In the genomic region with DNA sequence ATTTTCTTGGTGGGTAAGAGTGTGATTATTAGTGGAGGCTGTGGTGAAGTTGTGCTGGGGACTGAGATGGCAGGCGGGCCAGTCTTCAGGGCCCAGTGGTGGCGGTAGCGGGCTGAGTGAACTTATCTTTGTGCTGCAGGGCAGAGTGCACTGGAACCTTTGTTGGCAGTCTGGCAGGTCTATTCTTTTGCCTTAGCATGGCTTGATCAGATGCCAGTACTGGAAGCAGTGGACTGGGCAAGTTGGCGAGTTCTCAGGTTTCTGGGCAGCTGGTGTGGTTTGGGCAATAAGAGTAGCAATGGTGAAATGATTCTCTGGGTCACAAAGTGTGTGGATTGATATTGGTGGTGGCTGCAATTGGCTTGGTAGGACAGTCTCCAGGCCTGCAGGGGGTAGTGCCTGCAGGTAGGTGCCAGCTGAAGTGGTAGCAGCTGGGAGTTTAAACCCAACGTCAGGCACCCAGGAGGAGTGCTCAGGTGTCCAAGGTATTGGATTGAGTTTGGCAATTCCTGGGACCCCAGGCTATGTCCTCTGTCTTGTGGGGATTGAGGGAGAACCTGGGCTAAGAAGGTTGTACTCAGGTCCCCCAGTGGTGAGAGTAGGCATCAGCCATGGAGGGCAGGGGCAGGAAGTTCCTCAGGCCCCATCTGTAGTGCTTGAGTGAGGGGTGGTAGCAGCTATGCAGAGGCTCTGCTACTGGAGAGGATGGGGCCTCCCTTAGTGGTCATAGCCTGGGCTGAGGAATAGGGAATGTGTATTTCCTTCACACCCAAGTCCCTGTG, we compare ENCODE assay signal across 32 cellular contexts. TPM values are rescaled to one million over a fixed set of nuclear protein-coding genes. Genes with fewer than 3 reads are reported as not detected.
DNase-seq lines count a peak whose midpoint lies in the region; FAIRE-seq and TF ChIP-seq lines count a peak whose summit lies in the region.
"Had no signal": no experiment of that assay in that cellular context is flagged by ENCODE, and none has a peak within 500 bp of the region (broad histone marks: within the 10 kb centered on the region; RNA-seq: fewer than 3 reads in every experiment).

No MANE protein-coding gene starts in this region.

- DNase-seq in H7 (peak; percentile 38), NCI-H2196 (lab: John Stamatoyannopoulos, UW; ENCODE audit: unreplicated experiment) (peak; percentile 47), H1 (ENCODE audit: low read depth in 1 of 2, low spot score in 2 of 2) (no peak), mesendoderm (peak; percentile 32), NCI-H1105 (lab: John Stamatoyannopoulos, UW) (no peak), hepatic stellate cell (ENCODE audit: low spot score) (no peak)
- no peak for DNase-seq in activated naive CD4-positive, alpha-beta T cell treated with anti-CD3 and anti-CD28 coated beads, Interleukin-2, amount 50 U/mL, for 16 hours
- DNase-seq: activated CD4-positive, alpha-beta T cell treated with anti-CD3 and anti-CD28 coated beads for 36 hours; activated CD8-positive, alpha-beta memory T cell treated with anti-CD3 and anti-CD28 coated beads, Interleukin-2, amount 50 U/mL, for 48 hours; activated CD8-positive, alpha-beta T cell treated with anti-CD3 and anti-CD28 coated beads for 36 hours; activated naive CD4-positive, alpha-beta T cell treated with anti-CD3 and anti-CD28 coated beads for 36 hours; adrenal gland; DMS79; esophagus squamous epithelium; foreskin melanocyte; GF-D8; heart right ventricle; mucosa of descending colon; NCI-H1436; NCI-H446 treated with DMSO at 0.1 percent for 48 hours; NCI-H774; substantia nigra; trophoblast cell had no signal

- no peak overlapping the region for H3K4me3 ChIP-seq in H7 (ENCODE audit: insufficient read depth, low read depth, low read length)
- H3K4me3 ChIP-seq in H1 (ENCODE audit: extremely low read depth in 1 of 4, insufficient read depth in 2 of 4, low read depth in 3 of 4, low read length in 4 of 4) = no peak overlapping the region
- no peak overlapping the region for H3K4me3 ChIP-seq in mesendoderm (ENCODE audit: low read length)
- H3K4me3 ChIP-seq: adrenal gland; BLaER1 treated with 17β-estradiol and CSF1 and Interleukin-3, amounts not matched to agents 10 nM and 100 nM; esophagus squamous epithelium; heart right ventricle; lung; mucosa of descending colon; skin epidermis had no signal

- H3K9ac ChIP-seq in H1 (replicated peaks in 1 of 4; ENCODE audit: extremely low read depth in 1 of 4, low read depth in 3 of 4, low read length in 3 of 4) (no peak overlapping the region), mesendoderm (ENCODE audit: low read length) (no peak overlapping the region)
- H3K9ac ChIP-seq: BLaER1 treated with 17β-estradiol and CSF1 and Interleukin-3, amounts not matched to agents 10 nM and 100 nM; KMS-11 had no signal

- H2BK120ac ChIP-seq in H1 (replicated peaks; ENCODE audit: low read depth, low read length) (no peak overlapping the region), mesendoderm (ENCODE audit: low read depth, low read length) (no peak overlapping the region)

- no peaks in the 10 kb centered on the region for H3K23me2 ChIP-seq in H1 (ENCODE audit: low read depth, low read length)

- H3K18ac ChIP-seq in H1 (ENCODE audit: extremely low read depth, low read length) (no peak overlapping the region), mesendoderm (ENCODE audit: low read length) (no peak overlapping the region)

- H4K5ac ChIP-seq in H1 (ENCODE audit: insufficient read length, low read depth, low read length) (no peak overlapping the region), mesendoderm (ENCODE audit: low read length) (no peak overlapping the region)

- WGBS in H1 (ENCODE audit: extremely low coverage in 1 of 2, insufficient coverage in 1 of 2, insufficient read length in 1 of 2, insufficient replicate concordance in 2 of 2, low coverage in 1 of 2, low lambda C conversion rate in 2 of 2, missing lambda C conversion rate in 1 of 2), 2 experiments = 77% methylated on average over 5 of the region's 5 CpGs; no CpG with 5 or more reads in 1 of the 2 experiments
- WGBS in mesendoderm (ENCODE audit: extremely low coverage, insufficient coverage, low lambda C conversion rate) = no CpG with 5 or more reads among the region's 5 CpGs

- POLR2A ChIA-PET in H1 (lab: Charles Lee; ENCODE audit: partially characterized antibody) = interaction anchor here (1.2 kb wide), 1 partner anchor 36 kb away, joined by 4 read pairs; the partner anchor contains the start of gene ZNF280C

- TF ChIP-seq EP300 in H1 (IDR thresholded peaks at IDR 0.05; ENCODE audit: borderline replicate concordance in 1 of 2, low read depth in 2 of 2, low read length in 2 of 2) = no peak

- TF ChIP-seq CTCF in H1 (IDR thresholded peaks at IDR 0.05; ENCODE audit: control extremely low read depth in 1 of 3, insufficient read depth in 1 of 3, low read depth in 1 of 3, low read length in 3 of 3) = peak in 2 of 3 experiments; percentile 14 to 32; a peak in 2 of 4 replicates

- no peak overlapping the region for H2BK20ac ChIP-seq in H1 (ENCODE audit: low read length)

- H3K79me2 ChIP-seq in H1 (ENCODE audit: control insufficient read depth in 1 of 2, insufficient read depth in 2 of 2, low read length in 2 of 2) = no peaks in the 10 kb centered on the region
- H3K79me2 ChIP-seq in mesendoderm (ENCODE audit: control insufficient read depth, insufficient read depth, low read length) = no peaks in the 10 kb centered on the region

- no peaks in the 10 kb centered on the region for H4K20me1 ChIP-seq in H1 (replicated peaks in 1 of 2; ENCODE audit: control insufficient read depth in 1 of 2, insufficient read depth in 2 of 2, low read length in 2 of 2)

- no peak for FAIRE-seq in H1 (lab: Jason Lieb, UNC)
- FAIRE-seq: endometrium, GM18507, GM19239, H54 had no signal

- H2AK5ac ChIP-seq in H1 (ENCODE audit: low read depth, low read length) (no peak overlapping the region), mesendoderm (ENCODE audit: low read length) (no peak overlapping the region)

- TF ChIP-seq RAD21 in H1 (IDR thresholded peaks at IDR 0.05 in 1 of 2, conservative IDR thresholded peaks at IDR 0.05 in 1 of 2; ENCODE audit: low read depth in 2 of 2, low read length in 2 of 2) = peak in 1 of 2 experiments; percentile 23; a peak in 1 of 4 replicates

- H3K79me1 ChIP-seq in H1 (ENCODE audit: low read depth, low read length) (no peaks in the 10 kb centered on the region), mesendoderm (ENCODE audit: low read length) (no peaks in the 10 kb centered on the region)

- H2BK5ac ChIP-seq in H1 (ENCODE audit: low read depth, low read length) (no peak overlapping the region), mesendoderm (ENCODE audit: low read length) (no peak overlapping the region)

- no peak for TF ChIP-seq POLR2A in H1 (IDR thresholded peaks at IDR 0.05; ENCODE audit: control extremely low read depth in 1 of 2, low read depth in 2 of 2, low read length in 2 of 2)

- no peak overlapping the region for H2BK12ac ChIP-seq in H1 (ENCODE audit: low read depth, low read length)

- H3K56ac ChIP-seq in H1 (replicated peaks; ENCODE audit: insufficient read length, low read depth, low read length) (no peak overlapping the region), mesendoderm (ENCODE audit: low read length) (no peak overlapping the region)

- H3K4me1 ChIP-seq in H1 (replicated peaks in 1 of 4; ENCODE audit: control insufficient read depth in 3 of 4, insufficient read depth in 4 of 4, low read length in 3 of 4) = no peaks in the 10 kb centered on the region; a peak in 1 of 7 replicates
- H3K4me1 ChIP-seq in mesendoderm (ENCODE audit: control insufficient read depth, low read depth, low read length) = no peaks in the 10 kb centered on the region
- H3K4me1 ChIP-seq: adrenal gland; BLaER1 treated with 17β-estradiol and CSF1 and Interleukin-3, amounts not matched to agents 10 nM and 100 nM; esophagus squamous epithelium; heart right ventricle had no signal

- no peak overlapping the region for H3K27ac ChIP-seq in H1 (ENCODE audit: low read depth, low read length)
- H3K27ac ChIP-seq in mesendoderm (ENCODE audit: low read depth, low read length) = no peak overlapping the region
- H3K27ac ChIP-seq: adrenal gland; BLaER1 treated with 17β-estradiol and CSF1 and Interleukin-3, amounts not matched to agents 10 nM and 100 nM; esophagus squamous epithelium; heart right ventricle; HL-60; KMS-11; skin epidermis had no signal

- H3K4ac ChIP-seq in H1 (replicated peaks; ENCODE audit: insufficient read length, low read depth, low read length) (no peak overlapping the region), mesendoderm (ENCODE audit: low read depth, low read length) (no peak overlapping the region)

- CTCF ChIA-PET in H1 (lab: Charles Lee; ENCODE audit: partially characterized antibody) = interaction anchor here (0.7 to 2.0 kb wide), 4 partner anchors 15 to 49 kb away, joined by 3 to 7 read pairs (median 4); no protein-coding TSS in a partner anchor

- no peaks in the 10 kb centered on the region for H3K9me3 ChIP-seq in H1 (ENCODE audit: insufficient read depth in 2 of 2, low read depth in 1 of 2, low read length in 1 of 2)
- H3K9me3 ChIP-seq: adrenal gland, esophagus squamous epithelium, heart right ventricle, mucosa of descending colon had no signal

- H2BK15ac ChIP-seq in H1 (ENCODE audit: low read length) = no peak overlapping the region
- H2BK15ac ChIP-seq in mesendoderm (replicated peaks; ENCODE audit: low read depth) = no peak overlapping the region

- H3K36me3 ChIP-seq in H7 (replicated peaks; ENCODE audit: control insufficient read depth, insufficient read depth, low read length) (no peaks in the 10 kb centered on the region), H1 (ENCODE audit: control insufficient read depth in 2 of 4, insufficient read depth in 4 of 4, low read length in 3 of 4) (no peaks in the 10 kb centered on the region), mesendoderm (ENCODE audit: control insufficient read depth, insufficient read depth, low read length) (no peaks in the 10 kb centered on the region)
- H3K36me3 ChIP-seq: adrenal gland; BLaER1 treated with 17β-estradiol and CSF1 and Interleukin-3, amounts not matched to agents 10 nM and 100 nM; esophagus squamous epithelium; heart right ventricle had no signal

- no peak overlapping the region for H4K91ac ChIP-seq in H1 (replicated peaks; ENCODE audit: insufficient read length, low read length)

- H3K14ac ChIP-seq in H1 (ENCODE audit: insufficient read length) = no peak overlapping the region

- no peaks in the 10 kb centered on the region for H3K27me3 ChIP-seq in H7 (ENCODE audit: control insufficient read depth, insufficient read depth, low read length)
- no peaks in the 10 kb centered on the region for H3K27me3 ChIP-seq in H1 (replicated peaks in 1 of 4; ENCODE audit: control insufficient read depth in 3 of 4, extremely low read depth in 1 of 4, insufficient read depth in 3 of 4, low read length in 3 of 4)
- H3K27me3 ChIP-seq in mesendoderm (ENCODE audit: insufficient read depth, low read length, poor library complexity) = no peaks in the 10 kb centered on the region
- H3K27me3 ChIP-seq: adrenal gland, esophagus squamous epithelium had no signal

- H3K4me2 ChIP-seq in H1 (ENCODE audit: insufficient read depth in 1 of 2, low read depth in 2 of 2, low read length in 2 of 2) (no peak overlapping the region), mesendoderm (ENCODE audit: low read length) (no peak overlapping the region)
- H3K4me2 ChIP-seq: BLaER1 treated with 17β-estradiol and CSF1 and Interleukin-3, amounts not matched to agents 10 nM and 100 nM; KMS-11 had no signal

- no peak overlapping the region; the same call in 1 of the 2 replicates for H2AFZ ChIP-seq in H1 (ENCODE audit: low read length)

- H4K8ac ChIP-seq in H1 (ENCODE audit: extremely low read depth, insufficient read depth, low read length) (no peak overlapping the region), mesendoderm (ENCODE audit: low read depth, low read length) (no peak overlapping the region)

- H3K23ac ChIP-seq in H1 (ENCODE audit: insufficient read length) (no peak overlapping the region), mesendoderm (ENCODE audit: low read length) (no peak overlapping the region)

RNA-seq across cellular contexts. Expression of gene SLC25A14, which starts 34.9 kb away (rescaled TPM):
- total RNA-seq in H7 (2014; rRNA removed; shearing (Covaris generic)) = 24.9 and 27.8 TPM in 2 replicates
- 14.2 and 15.2 TPM in 2 replicates for total RNA-seq in H1 (2021; fragmentation: NEBNext Ultra II Directional; extraction: Animal tissue kit (Norgen Biotek cat#: 25700))
- 4.6 and 9.3 TPM in 2 replicates for polyA plus RNA-seq in H1 (2011; rRNA removed)
- 8.8 TPM for polyA plus RNA-seq in H1 (2011; cell fraction: cytosol; rRNA removed)
- 4.0 TPM for polyA plus RNA-seq in H1 (2011; cell fraction: nucleus; rRNA removed)
- polyA plus RNA-seq in H1 (2012, experiment 1 of 2) = 12.2 to 17.6 TPM (median 14.2 TPM) in 4 replicates
- polyA plus RNA-seq in H1 (2012, experiment 2 of 2) = 3.8 TPM
- 14.8 TPM for polyA plus RNA-seq in H1 (2013, experiment 1 of 2)
- 16.2 TPM for polyA plus RNA-seq in H1 (2013, experiment 2 of 2)
- polyA minus RNA-seq in H1 (2011; rRNA and poly(A)+ RNA removed) = 7.3 and 8.8 TPM in 2 replicates
- 3.5 TPM for polyA minus RNA-seq in H1 (2011; cell fraction: cytosol; rRNA and poly(A)+ RNA removed)
- polyA minus RNA-seq in H1 (2011; cell fraction: nucleus; rRNA and poly(A)+ RNA removed) = 6.7 TPM
- polyA plus RNA-seq in mesendoderm (2013, experiment 1 of 2) = 15.8 TPM
- 16.7 TPM for polyA plus RNA-seq in mesendoderm (2013, experiment 2 of 2)

RNA-seq across cellular contexts. Expression of gene ZNF280C, which starts 36.1 kb away (rescaled TPM):
- total RNA-seq in H7 (2014; rRNA removed; shearing (Covaris generic)) = 52.7 and 65.0 TPM in 2 replicates
- 13.4 and 14.4 TPM in 2 replicates for total RNA-seq in H1 (2021; fragmentation: NEBNext Ultra II Directional; extraction: Animal tissue kit (Norgen Biotek cat#: 25700))
- polyA plus RNA-seq in H1 (2011; rRNA removed) = 5.6 and 8.4 TPM in 2 replicates
- 9.7 TPM for polyA plus RNA-seq in H1 (2011; cell fraction: cytosol; rRNA removed)
- 6.1 TPM for polyA plus RNA-seq in H1 (2011; cell fraction: nucleus; rRNA removed)
- polyA plus RNA-seq in H1 (2012, experiment 1 of 2) = 4.0 to 7.6 TPM (median 5.5 TPM) in 4 replicates
- 0.64 TPM for polyA plus RNA-seq in H1 (2012, experiment 2 of 2)
- 7.3 TPM for polyA plus RNA-seq in H1 (2013, experiment 1 of 2)
- polyA plus RNA-seq in H1 (2013, experiment 2 of 2) = 7.1 TPM
- 14.5 and 21.4 TPM in 2 replicates for polyA minus RNA-seq in H1 (2011; rRNA and poly(A)+ RNA removed)
- polyA minus RNA-seq in H1 (2011; cell fraction: cytosol; rRNA and poly(A)+ RNA removed) = 10.2 TPM
- 12.2 TPM for polyA minus RNA-seq in H1 (2011; cell fraction: nucleus; rRNA and poly(A)+ RNA removed)
- 11.9 TPM for polyA plus RNA-seq in mesendoderm (2013, experiment 1 of 2)
- 12.3 TPM for polyA plus RNA-seq in mesendoderm (2013, experiment 2 of 2)

Comparison
In these comparisons a context has a peak if more than half of its experiments do, and no peak if none do; other contexts are left out.
1. DNase-seq: peak in H7 (single experiment), NCI-H2196 (single experiment) and mesendoderm (single experiment); none in H1 (0 of 2), activated naive CD4-positive, alpha-beta T cell treated with anti-CD3 and anti-CD28 coated beads, Interleukin-2, amount 50 U/mL, for 16 hours (single experiment), NCI-H1105 (single experiment) and hepatic stellate cell (single experiment).